ENCODE assay signal across 1 cellular context in the genomic region with DNA sequence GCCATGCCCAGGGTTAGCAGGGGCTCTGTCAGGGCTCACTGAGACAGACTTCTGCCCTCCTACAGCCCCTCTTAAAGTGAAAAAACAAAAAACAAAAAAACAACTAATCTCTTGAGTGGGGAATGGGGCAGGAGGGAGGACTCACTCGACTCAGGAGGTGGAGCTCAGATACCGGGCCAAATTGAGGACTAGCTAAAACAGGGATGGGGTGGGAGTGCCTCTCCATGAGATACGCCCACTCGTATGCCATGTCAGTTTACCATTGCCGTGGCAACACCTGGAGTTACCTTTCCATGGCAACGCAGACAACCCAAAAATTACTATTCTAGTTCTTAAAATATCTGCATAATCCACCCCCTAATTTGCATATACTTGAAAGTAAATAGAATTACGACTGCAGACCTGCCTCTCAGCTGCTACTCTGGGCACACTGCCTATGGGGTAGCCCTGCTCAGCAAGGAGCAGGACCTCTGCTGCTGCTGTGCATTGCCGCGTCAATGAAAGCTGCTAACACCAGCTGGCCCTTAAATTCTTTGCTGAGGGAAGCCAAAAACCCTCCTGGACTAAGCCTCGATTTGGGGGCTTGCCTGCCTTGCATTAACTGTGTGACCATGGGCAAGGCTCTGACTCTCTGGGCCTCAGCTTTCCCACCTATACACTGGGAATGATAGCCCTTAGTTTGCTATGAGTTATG.
TF ChIP-seq lines count a peak whose summit lies in the region.

No MANE protein-coding gene starts in this region.

TF ChIP-seq in WTC11, 78 proteins besides CTCF, POLR2A, EP300 and RAD21 (continued from another document):
- TF ChIP-seq, protein P1, sequence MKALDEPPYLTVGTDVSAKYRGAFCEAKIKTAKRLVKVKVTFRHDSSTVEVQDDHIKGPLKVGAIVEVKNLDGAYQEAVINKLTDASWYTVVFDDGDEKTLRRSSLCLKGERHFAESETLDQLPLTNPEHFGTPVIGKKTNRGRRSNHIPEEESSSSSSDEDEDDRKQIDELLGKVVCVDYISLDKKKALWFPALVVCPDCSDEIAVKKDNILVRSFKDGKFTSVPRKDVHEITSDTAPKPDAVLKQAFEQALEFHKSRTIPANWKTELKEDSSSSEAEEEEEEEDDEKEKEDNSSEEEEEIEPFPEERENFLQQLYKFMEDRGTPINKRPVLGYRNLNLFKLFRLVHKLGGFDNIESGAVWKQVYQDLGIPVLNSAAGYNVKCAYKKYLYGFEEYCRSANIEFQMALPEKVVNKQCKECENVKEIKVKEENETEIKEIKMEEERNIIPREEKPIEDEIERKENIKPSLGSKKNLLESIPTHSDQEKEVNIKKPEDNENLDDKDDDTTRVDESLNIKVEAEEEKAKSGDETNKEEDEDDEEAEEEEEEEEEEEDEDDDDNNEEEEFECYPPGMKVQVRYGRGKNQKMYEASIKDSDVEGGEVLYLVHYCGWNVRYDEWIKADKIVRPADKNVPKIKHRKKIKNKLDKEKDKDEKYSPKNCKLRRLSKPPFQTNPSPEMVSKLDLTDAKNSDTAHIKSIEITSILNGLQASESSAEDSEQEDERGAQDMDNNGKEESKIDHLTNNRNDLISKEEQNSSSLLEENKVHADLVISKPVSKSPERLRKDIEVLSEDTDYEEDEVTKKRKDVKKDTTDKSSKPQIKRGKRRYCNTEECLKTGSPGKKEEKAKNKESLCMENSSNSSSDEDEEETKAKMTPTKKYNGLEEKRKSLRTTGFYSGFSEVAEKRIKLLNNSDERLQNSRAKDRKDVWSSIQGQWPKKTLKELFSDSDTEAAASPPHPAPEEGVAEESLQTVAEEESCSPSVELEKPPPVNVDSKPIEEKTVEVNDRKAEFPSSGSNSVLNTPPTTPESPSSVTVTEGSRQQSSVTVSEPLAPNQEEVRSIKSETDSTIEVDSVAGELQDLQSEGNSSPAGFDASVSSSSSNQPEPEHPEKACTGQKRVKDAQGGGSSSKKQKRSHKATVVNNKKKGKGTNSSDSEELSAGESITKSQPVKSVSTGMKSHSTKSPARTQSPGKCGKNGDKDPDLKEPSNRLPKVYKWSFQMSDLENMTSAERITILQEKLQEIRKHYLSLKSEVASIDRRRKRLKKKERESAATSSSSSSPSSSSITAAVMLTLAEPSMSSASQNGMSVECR (CRISPR knock-in tag; IDR thresholded peaks at IDR 0.05; ENCODE audit: borderline replicate concordance), result no peak
- TF ChIP-seq ZNF263 (CRISPR knock-in tag; IDR thresholded peaks at IDR 0.05; ENCODE audit: low read depth), result peak; percentile 72; the same call in 1 of the 2 replicates
